ENCODE assay signal across 33 cellular contexts in genomic region chr6:44699851-44700250, GRCh38.
"Had no signal": no experiment of that assay in that cellular context is flagged by ENCODE, and none has a peak within 500 bp of the region (broad histone marks: within the 10 kb centered on the region; RNA-seq: fewer than 3 reads in every experiment).

No MANE protein-coding gene starts in this region.

- H3K9me3 Mint-ChIP-seq: central memory CD8-positive, alpha-beta T cell; mesothelial cell of epicardium had no signal

- H3K9me3 ChIP-seq: gastrocnemius medialis, pancreas, psoas muscle, sigmoid colon, suprapubic skin, tibial artery, upper lobe of right lung had no signal

- H3K4me3 Mint-ChIP-seq: activated naive CD8-positive, alpha-beta T cell; central memory CD8-positive, alpha-beta T cell; mesothelial cell of epicardium; naive B cell; T-helper 1 cell treated with Interleukin-12 subunit alpha and Interleukin-12 subunit beta and Interleukin-4 antibody, amounts not matched to agents 30 μg/mL and 1 μg/mL, for 36 hours had no signal

- H3K27ac ChIP-seq: gastrocnemius medialis, hepatocyte, pancreas, psoas muscle, sigmoid colon, suprapubic skin, tibial artery, upper lobe of right lung, WERI-Rb-1 had no signal

- H3K36me3 ChIP-seq: gastrocnemius medialis, pancreas, sigmoid colon, suprapubic skin, tibial artery, upper lobe of right lung, WERI-Rb-1 had no signal

- H3K27ac Mint-ChIP-seq: activated naive CD8-positive, alpha-beta T cell; mesothelial cell of epicardium; naive B cell; T-helper 1 cell treated with Interleukin-12 subunit alpha and Interleukin-12 subunit beta and Interleukin-4 antibody, amounts not matched to agents 30 μg/mL and 1 μg/mL, for 36 hours had no signal

- H3K4me1 Mint-ChIP-seq: central memory CD8-positive, alpha-beta T cell; mesothelial cell of epicardium; naive B cell had no signal

- H3K27me3 Mint-ChIP-seq: activated naive CD8-positive, alpha-beta T cell; central memory CD8-positive, alpha-beta T cell had no signal

- ATAC-seq: activated CD4-positive, CD25-positive, alpha-beta regulatory T cell treated with anti-CD3 and anti-CD28 coated beads, Interleukin-2, amount 50 U/mL, for 24 hours; left colon; pancreas; psoas muscle; upper lobe of right lung had no signal

- FAIRE-seq: colon, endometrium, pancreas had no signal

- DNase-seq: activated CD4-positive, alpha-beta T cell treated with anti-CD3 and anti-CD28 coated beads for 48 hours; activated CD4-positive, alpha-beta T cell treated with anti-CD3 and anti-CD28 coated beads, Interleukin-2, amount 50 U/mL, for 48 hours; activated CD8-positive, alpha-beta memory T cell treated with anti-CD3 and anti-CD28 coated beads for 24 hours; activated effector memory CD4-positive, alpha-beta T cell treated with Interleukin-2 at 50 U/mL for 16 hours; activated naive CD4-positive, alpha-beta T cell treated with Interleukin-2 at 50 U/mL for 16 hours; aorta; dermis blood vessel endothelial cell; effector CD8-positive, alpha-beta T cell; gastrocnemius medialis; glutamatergic neuron; islet precursor cell; left colon; naive B cell; pancreas; psoas muscle; sigmoid colon; stimulated activated CD4-positive, alpha-beta T cell treated with anti-CD3 and anti-CD28 coated beads, Interleukin-15, amount 100 ng/mL, for 24 hours; stimulated activated CD4-positive, alpha-beta T cell treated with anti-CD3 and anti-CD28 coated beads, Interleukin-2, amount 100 ng/mL, for 24 hours; stimulated activated naive CD4-positive, alpha-beta T cell; SW 1271; T1000; tibial artery; upper lobe of right lung; WERI-Rb-1 had no signal

- H3K79me2 ChIP-seq: hepatocyte had no signal

- H3K4me2 ChIP-seq: hepatocyte had no signal

- H2AFZ ChIP-seq: hepatocyte had no signal

- H3K27me3 ChIP-seq: hepatocyte, pancreas, sigmoid colon, suprapubic skin, tibial artery, upper lobe of right lung had no signal

- H3K4me1 ChIP-seq: gastrocnemius medialis, pancreas, psoas muscle, suprapubic skin, tibial artery, upper lobe of right lung had no signal

- H3K4me3 ChIP-seq: gastrocnemius medialis, hepatocyte, pancreas, psoas muscle, sigmoid colon, suprapubic skin, tibial artery, upper lobe of right lung had no signal

- H3K36me3 Mint-ChIP-seq: activated naive CD8-positive, alpha-beta T cell; mesothelial cell of epicardium; naive B cell had no signal
